In genomic region chr1:24972257-24973242, GRCh38 we compare ENCODE assay signal across 12 cellular contexts. TPM values are rescaled to one million over a fixed set of nuclear protein-coding genes. Genes with fewer than 3 reads are reported as not detected.
DNase-seq lines count a peak whose midpoint lies in the region; ATAC-seq, FAIRE-seq and TF ChIP-seq lines count a peak whose summit lies in the region.
"Had no signal": no experiment of that assay in that cellular context is flagged by ENCODE, and none has a peak within 500 bp of the region (broad histone marks: within the 10 kb centered on the region; RNA-seq: fewer than 3 reads in every experiment).

No MANE protein-coding gene starts in this region.

- no peaks in the 10 kb centered on the region for H3K27me3 Mint-ChIP-seq in T-helper 17 cell

- no peak overlapping the region for H3K4me3 Mint-ChIP-seq in T-helper 17 cell

- ATAC-seq in HepG2 (peak; percentile 24; the same call in 1 of the 3 replicates), right lobe of liver (no peak), T-helper 17 cell (no peak), GM18873 (IDR thresholded peaks at IDR 0.05; ENCODE audit: low FRiP score, unreplicated experiment) (no peak), PC-3 (no peak)
- ATAC-seq: right cardiac atrium had no signal

- H4K20me1 ChIP-seq in HepG2 (ENCODE audit: insufficient read depth, low read length), result no peaks in the 10 kb centered on the region
- no peaks in the 10 kb centered on the region for H4K20me1 ChIP-seq in MM.1S (ENCODE audit: insufficient read depth, low read length)
- no peaks in the 10 kb centered on the region for H4K20me1 ChIP-seq in hepatocyte (ENCODE audit: insufficient read depth, poor library complexity, severe bottlenecking)
- no peaks in the 10 kb centered on the region for H4K20me1 ChIP-seq in PC-3 (ENCODE audit: low read length)

- H3K27me3 ChIP-seq in HepG2 (ENCODE audit: control insufficient read depth in 1 of 2, insufficient read depth in 2 of 2, low read length in 2 of 2), result peaks cover 2 to 25% of the 10 kb centered on the region in 2 experiments; a peak in 1 of 5 replicates
- no peaks in the 10 kb centered on the region for H3K27me3 ChIP-seq in right lobe of liver
- peaks cover 4% of the 10 kb centered on the region; the same call in 1 of the 2 replicates for H3K27me3 ChIP-seq in MM.1S (replicated peaks; ENCODE audit: insufficient read depth, low read length)
- H3K27me3 ChIP-seq in hepatocyte, result no peaks in the 10 kb centered on the region
- H3K27me3 ChIP-seq in PC-3 (ENCODE audit: low read length), result peaks cover 6% of the 10 kb centered on the region; the same call in 1 of the 2 replicates

- no TSS peak for BruUV-seq in HepG2 (replicated peaks; lab: Mats Ljungman, UMichigan)
- BruUV-seq in PC-3 (replicated peaks; lab: Mats Ljungman, UMichigan), result no TSS peak

- H3K36me3 ChIP-seq in HepG2 (replicated peaks in 1 of 2; ENCODE audit: control insufficient read depth in 1 of 2, insufficient read depth in 2 of 2, low read length in 2 of 2) (no peaks in the 10 kb centered on the region), right lobe of liver (no peaks in the 10 kb centered on the region), MM.1S (replicated peaks; ENCODE audit: insufficient read depth, low read length) (no peaks in the 10 kb centered on the region), hepatocyte (replicated peaks; ENCODE audit: insufficient read depth, low read depth) (no peaks in the 10 kb centered on the region), PC-3 (ENCODE audit: low read depth, low read length) (no peaks in the 10 kb centered on the region)
- H3K36me3 ChIP-seq: tibial artery had no signal

- no peak for FAIRE-seq in HepG2 (lab: Jason Lieb, UNC)

- in situ Hi-C loops in HepG2 (cut with HindIII; ENCODE audit: extremely low pct_ligation_motif_present, low pct_unique_long_range_greater_than_20kb), result no loop called here

- CTCF ChIA-PET in HepG2 (lab: Yijun Ruan, JAX; ENCODE audit: low intra/inter-chr PET ratio, low total read pairs), result no interaction called here
- CTCF ChIA-PET in PC-3 (lab: Charles Lee), result no interaction called here

- H2AFZ ChIP-seq in HepG2 (ENCODE audit: low read length) (no peak overlapping the region), MM.1S (ENCODE audit: low read length) (no peak overlapping the region), hepatocyte (no peak overlapping the region), PC-3 (ENCODE audit: low read length) (no peak overlapping the region)

- DNase-seq in HepG2 (ENCODE audit: low spot score) (no peak), right lobe of liver (no peak), T-helper 17 cell (no peak), fibroblast of peridontal ligament (ENCODE audit: extremely low read depth) (peak; percentile 17), MM.1S (no peak), hepatocyte (ENCODE audit: low spot score) (no peak), PC-3 (no peak)
- DNase-seq: amniotic stem cell, right cardiac atrium, tibial artery had no signal

- no peak for TF ChIP-seq RAD21 in HepG2 (CRISPR knock-in tag; IDR thresholded peaks at IDR 0.05)

- TF ChIP-seq CTCF in HepG2 (CRISPR knock-in tag; IDR thresholded peaks at IDR 0.05), result no peak
- TF ChIP-seq CTCF in right lobe of liver (IDR thresholded peaks at IDR 0.05), result no peak
- no peak for TF ChIP-seq CTCF in MM.1S (IDR thresholded peaks at IDR 0.05; ENCODE audit: low read length)
- TF ChIP-seq CTCF in hepatocyte (IDR thresholded peaks at IDR 0.05; ENCODE audit: poor library complexity), result no peak
- TF ChIP-seq CTCF in PC-3 (conservative IDR thresholded peaks at IDR 0.05; ENCODE audit: low read depth, low read length), result no peak

- H3K27ac ChIP-seq in HepG2 (ENCODE audit: extremely low read length, insufficient read depth, low read length) (no peak overlapping the region), right lobe of liver (no peak overlapping the region), MM.1S (ENCODE audit: low read length) (no peak overlapping the region), hepatocyte (no peak overlapping the region), PC-3 (ENCODE audit: low read length) (no peak overlapping the region)
- H3K27ac ChIP-seq: tibial artery had no signal

- TF ChIP-seq EP300 in HepG2 (IDR thresholded peaks at IDR 0.05; ENCODE audit: low read depth in 2 of 2, low read length in 2 of 2), result no peak
- no peak for TF ChIP-seq EP300 in HepG2 (CRISPR knock-in tag; IDR thresholded peaks at IDR 0.05; ENCODE audit: borderline replicate concordance)

- no peaks in the 10 kb centered on the region for H3K9me2 ChIP-seq in MM.1S (replicated peaks; ENCODE audit: insufficient read depth, low read length)
- H3K9me2 ChIP-seq in hepatocyte (replicated peaks; ENCODE audit: insufficient read depth), result no peaks in the 10 kb centered on the region
- H3K9me2 ChIP-seq in PC-3 (replicated peaks; ENCODE audit: low read length), result no peaks in the 10 kb centered on the region

- H3K4me1 ChIP-seq in HepG2 (ENCODE audit: insufficient read depth, low read length) (peaks cover 8% of the 10 kb centered on the region; the same call in 1 of the 2 replicates), right lobe of liver (no peaks in the 10 kb centered on the region), MM.1S (ENCODE audit: low read length) (0 out of 2 replicates have a peak, but pooled peaks cover 5% of the 10 kb centered on the region), hepatocyte (ENCODE audit: insufficient read depth) (no peaks in the 10 kb centered on the region), PC-3 (ENCODE audit: insufficient read depth, low read length) (peaks cover 8% of the 10 kb centered on the region; the same call in 1 of the 2 replicates)
- H3K4me1 ChIP-seq: tibial artery had no signal

- 39% methylated on average over 13 of the region's 13 CpGs for WGBS in HepG2 (ENCODE audit: low lambda C conversion rate)
- WGBS in right lobe of liver (ENCODE audit: insufficient coverage, low coverage, low lambda C conversion rate, missing lambda C conversion rate), result 61% methylated on average over 9 of the region's 13 CpGs
- 82% methylated on average over 13 of the region's 13 CpGs for WGBS in hepatocyte (ENCODE audit: low lambda C conversion rate, missing lambda C conversion rate)

- no peak for TF ChIP-seq POLR2A in HepG2 (IDR thresholded peaks at IDR 0.05; ENCODE audit: insufficient read depth in 1 of 2, low read depth in 2 of 2, low read length in 2 of 2)
- no peak for TF ChIP-seq POLR2A in right lobe of liver (IDR thresholded peaks at IDR 0.05)

- H3K4me3 ChIP-seq in HepG2 (replicated peaks in 1 of 3; ENCODE audit: insufficient read depth in 1 of 3, low read depth in 2 of 3, low read length in 3 of 3) (no peak overlapping the region), right lobe of liver (no peak overlapping the region), MM.1S (ENCODE audit: low read length) (no peak overlapping the region), hepatocyte (no peak overlapping the region), PC-3 (ENCODE audit: low read length) (no peak overlapping the region)
- H3K4me3 ChIP-seq: tibial artery had no signal

- peaks cover 20% of the 10 kb centered on the region for H3K9me3 ChIP-seq in HepG2 (ENCODE audit: low read length)
- peaks cover 0 to 10% (median 0%) of the 10 kb centered on the region in 4 donors for H3K9me3 ChIP-seq in right lobe of liver
- no peaks in the 10 kb centered on the region for H3K9me3 ChIP-seq in T-helper 17 cell (ENCODE audit: control insufficient read depth, low read length, poor library complexity, severe bottlenecking)
- H3K9me3 ChIP-seq in MM.1S (replicated peaks; ENCODE audit: insufficient read depth, low read length), result no peaks in the 10 kb centered on the region; the same call in 1 of the 2 replicates
- H3K9me3 ChIP-seq in hepatocyte (ENCODE audit: low read depth), result no peaks in the 10 kb centered on the region
- H3K9me3 ChIP-seq in PC-3 (ENCODE audit: low read length), result peaks cover 6% of the 10 kb centered on the region; the same call in 1 of the 2 replicates

- POLR2A ChIA-PET in HepG2 (lab: Yijun Ruan, JAX) (no interaction called here), PC-3 (lab: Charles Lee; ENCODE audit: unreplicated experiment) (no interaction called here)

- H3K36me3 Mint-ChIP-seq in T-helper 17 cell (ENCODE audit: low read depth), result peaks cover 4% of the 10 kb centered on the region

- H3K9ac ChIP-seq in HepG2 (ENCODE audit: insufficient read depth, low read depth, low read length) (no peak overlapping the region), MM.1S (ENCODE audit: low read length) (no peak overlapping the region), PC-3 (ENCODE audit: low read length) (no peak overlapping the region)

- peaks cover 19% of the 10 kb centered on the region for H3K4me1 Mint-ChIP-seq in T-helper 17 cell

- intact Hi-C loops in HepG2 (cut with micrococcal nuclease; ENCODE audit: unreplicated experiment) (no loop called here), right lobe of liver (cut with DNase I) (no loop called here), PC-3 (cut with micrococcal nuclease) (no loop called here)

- H3K27ac Mint-ChIP-seq in T-helper 17 cell, result peak overlapping the region; percentile 53

- no peak overlapping the region for H3K4me2 ChIP-seq in HepG2 (ENCODE audit: low read depth, low read length)
- no peak overlapping the region for H3K4me2 ChIP-seq in MM.1S (ENCODE audit: low read depth, low read length)
- no peak overlapping the region for H3K4me2 ChIP-seq in hepatocyte
- no peak overlapping the region for H3K4me2 ChIP-seq in PC-3 (ENCODE audit: low read length)

- no peaks in the 10 kb centered on the region for H3F3A ChIP-seq in MM.1S (ENCODE audit: insufficient read depth, low read length)
- H3F3A ChIP-seq in PC-3 (ENCODE audit: low read length, unreplicated experiment), result no peaks in the 10 kb centered on the region

- H3K79me2 ChIP-seq in HepG2 (ENCODE audit: insufficient read depth, low read length) (no peaks in the 10 kb centered on the region), MM.1S (ENCODE audit: low read length) (no peaks in the 10 kb centered on the region), hepatocyte (no peaks in the 10 kb centered on the region), PC-3 (ENCODE audit: low read length) (no peaks in the 10 kb centered on the region)

RNA-seq across cellular contexts. Expression of gene RUNX3, which starts 42.5 kb away (rescaled TPM):
- total RNA-seq in HepG2 (2016; rRNA removed; fragmentation: Illumina TruSeq; extraction: Trizol) (0.04 TPM in 1 of 2 replicates, not detected in the other), right lobe of liver (1 to 10 TPM in 3 of 6 experiments, under 1 TPM in 3; 0.46 to 3.1 (median 0.84) TPM), T-helper 17 cell (100 to 1,000 TPM; 186 to 243 TPM), hepatocyte (0.13 and 0.28 TPM in 2 replicates), PC-3 (2014; rRNA removed) (2.8 and 3.7 TPM in 2 replicates)
- not detected in 2 replicates for total RNA-seq in HepG2 (2016; cell fraction: cytosol; rRNA removed; fragmentation: Illumina TruSeq; extraction: Trizol; ENCODE audit: low read depth)
- 0.04 and 0.06 TPM in 2 replicates for total RNA-seq in HepG2 (2016; cell fraction: insoluble cytoplasmic fraction; rRNA removed; fragmentation: Illumina TruSeq; extraction: Trizol)
- 0.07 TPM in 1 of 2 replicates, not detected in the other for total RNA-seq in HepG2 (2016; cell fraction: membrane; rRNA removed; fragmentation: Illumina TruSeq; extraction: Trizol)
- total RNA-seq in HepG2 (2016; cell fraction: nucleus; rRNA removed; fragmentation: Illumina TruSeq; extraction: Trizol), result not detected in 2 replicates
- polyA plus RNA-seq in HepG2 (2011; rRNA removed) (0.17 and 0.22 TPM in 2 replicates), hepatocyte (0.16 and 0.67 TPM in 2 replicates)
- 0.12 and 0.21 TPM in 2 replicates for polyA plus RNA-seq in HepG2 (2011; cell fraction: cytosol; rRNA removed)
- polyA plus RNA-seq in HepG2 (2011; cell fraction: nucleus; rRNA removed), result 0.26 and 0.35 TPM in 2 replicates
- 0.67 and 0.68 TPM in 2 replicates for polyA plus RNA-seq in HepG2 (2012)
- polyA plus RNA-seq in HepG2 (2016; cell fraction: cytosol; fragmentation: Illumina TruSeq; extraction: Trizol; ENCODE audit: low read depth), result 0.07 TPM in 1 of 2 replicates, not detected in the other
- polyA plus RNA-seq in HepG2 (2016; cell fraction: insoluble cytoplasmic fraction; fragmentation: Illumina TruSeq; extraction: Trizol; ENCODE audit: low read depth), result 0.05 and 0.15 TPM in 2 replicates
- polyA plus RNA-seq in HepG2 (2016; cell fraction: membrane; fragmentation: Illumina TruSeq; extraction: Trizol; ENCODE audit: low read depth), result 0.09 and 0.14 TPM in 2 replicates
- 0.19 TPM in 1 of 2 replicates, not detected in the other for polyA plus RNA-seq in HepG2 (2016; cell fraction: nucleus; fragmentation: Illumina TruSeq; extraction: Trizol; ENCODE audit: insufficient read depth, low read depth)
- polyA minus RNA-seq in HepG2 (2011; rRNA and poly(A)+ RNA removed; ENCODE audit: low replicate concordance), result 0.74 TPM in 1 of 2 replicates, not detected in the other
- polyA minus RNA-seq in HepG2 (2011; cell fraction: cytosol; rRNA and poly(A)+ RNA removed), result 0.18 and 0.89 TPM in 2 replicates
- 0.12 TPM in 1 of 2 replicates, not detected in the other for polyA minus RNA-seq in HepG2 (2011; cell fraction: nucleus; rRNA and poly(A)+ RNA removed)
- total RNA-seq: NCI-H460 had no signal

Comparison
In these comparisons a context has a peak if more than half of its experiments do, and no peak if none do; other contexts are left out.
1. RNA of gene RUNX3, which starts 42.5 kb away (total RNA-seq): 186 to 243 TPM in T-helper 17 cell; 2.8 to 3.7 TPM in PC-3, 0.46 to 3.1 TPM in right lobe of liver, 0.13 to 0.28 TPM in hepatocyte and 0.04 to 0.07 TPM in HepG2; every median in the first group is over 10 times any median in the second.